In the genomic region with DNA sequence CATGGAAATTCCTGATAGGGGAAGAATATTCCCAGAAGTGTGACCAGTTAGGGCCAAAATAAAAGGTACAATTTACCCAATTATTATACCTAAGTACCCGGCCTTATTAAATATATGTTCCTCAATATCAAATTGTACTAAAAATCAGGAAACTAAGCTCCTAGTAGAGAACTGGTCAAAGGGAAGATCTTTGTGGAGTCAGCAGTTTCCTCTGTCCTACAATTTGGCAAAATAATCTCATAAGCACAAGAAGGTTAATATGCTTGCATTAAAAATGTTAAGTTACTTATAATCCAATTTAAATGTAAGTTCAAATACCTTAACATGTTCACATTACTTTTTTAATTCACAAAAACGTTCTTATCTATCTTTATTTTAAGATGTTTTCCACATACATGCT, we compare ENCODE assay signal across 1 cellular context.
A peak's percentile ranks its signal among the peaks of the same experiment; 100 is the strongest.
TF ChIP-seq lines count a peak whose summit lies in the region.

No MANE protein-coding gene starts in this region.

TF ChIP-seq in K562, 482 proteins besides CTCF, POLR2A, EP300 and RAD21 (continued from another document):
- TF ChIP-seq, protein P1, sequence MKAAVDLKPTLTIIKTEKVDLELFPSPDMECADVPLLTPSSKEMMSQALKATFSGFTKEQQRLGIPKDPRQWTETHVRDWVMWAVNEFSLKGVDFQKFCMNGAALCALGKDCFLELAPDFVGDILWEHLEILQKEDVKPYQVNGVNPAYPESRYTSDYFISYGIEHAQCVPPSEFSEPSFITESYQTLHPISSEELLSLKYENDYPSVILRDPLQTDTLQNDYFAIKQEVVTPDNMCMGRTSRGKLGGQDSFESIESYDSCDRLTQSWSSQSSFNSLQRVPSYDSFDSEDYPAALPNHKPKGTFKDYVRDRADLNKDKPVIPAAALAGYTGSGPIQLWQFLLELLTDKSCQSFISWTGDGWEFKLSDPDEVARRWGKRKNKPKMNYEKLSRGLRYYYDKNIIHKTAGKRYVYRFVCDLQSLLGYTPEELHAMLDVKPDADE (conservative IDR thresholded peaks at IDR 0.05; ENCODE audit: control insufficient read depth, low read depth, low read length) = no peak
- TF ChIP-seq CBX3 (IDR thresholded peaks at IDR 0.05; ENCODE audit: borderline replicate concordance in 1 of 2, low read length in 2 of 2) (no peak), CSDE1 (IDR thresholded peaks at IDR 0.05) (no peak), RFX1 (IDR thresholded peaks at IDR 0.05) (no peak), TAF1 (IDR thresholded peaks at IDR 0.05; ENCODE audit: control insufficient read depth, extremely low read depth, insufficient read depth, low read length, severe bottlenecking) (no peak), CHD4 (IDR thresholded peaks at IDR 0.05; ENCODE audit: insufficient read depth, insufficient replicate concordance, low read depth, low read length, poor library complexity, severe bottlenecking) (no peak), DDX20 (tag; IDR thresholded peaks at IDR 0.05; ENCODE audit: low read depth) (no peak), BHLHE40 (IDR thresholded peaks at IDR 0.05; ENCODE audit: low read length) (no peak), ZNF583 (CRISPR knock-in tag; IDR thresholded peaks at IDR 0.05) (no peak), POLR2AphosphoS5 (IDR thresholded peaks at IDR 0.05; ENCODE audit: control insufficient read depth, insufficient read depth, low read depth, low read length) (no peak), TFAM (CRISPR knock-in tag; conservative IDR thresholded peaks at IDR 0.05) (no peak), CEBPB (tag; IDR thresholded peaks at IDR 0.05) (no peak), MAFK (IDR thresholded peaks at IDR 0.05; ENCODE audit: low read length) (peak; percentile 51; the same call in 1 of the 2 replicates)
- TF ChIP-seq, protein P2, sequence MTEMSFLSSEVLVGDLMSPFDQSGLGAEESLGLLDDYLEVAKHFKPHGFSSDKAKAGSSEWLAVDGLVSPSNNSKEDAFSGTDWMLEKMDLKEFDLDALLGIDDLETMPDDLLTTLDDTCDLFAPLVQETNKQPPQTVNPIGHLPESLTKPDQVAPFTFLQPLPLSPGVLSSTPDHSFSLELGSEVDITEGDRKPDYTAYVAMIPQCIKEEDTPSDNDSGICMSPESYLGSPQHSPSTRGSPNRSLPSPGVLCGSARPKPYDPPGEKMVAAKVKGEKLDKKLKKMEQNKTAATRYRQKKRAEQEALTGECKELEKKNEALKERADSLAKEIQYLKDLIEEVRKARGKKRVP (CRISPR knock-in tag; IDR thresholded peaks at IDR 0.05) = no peak
- TF ChIP-seq, protein P3, sequence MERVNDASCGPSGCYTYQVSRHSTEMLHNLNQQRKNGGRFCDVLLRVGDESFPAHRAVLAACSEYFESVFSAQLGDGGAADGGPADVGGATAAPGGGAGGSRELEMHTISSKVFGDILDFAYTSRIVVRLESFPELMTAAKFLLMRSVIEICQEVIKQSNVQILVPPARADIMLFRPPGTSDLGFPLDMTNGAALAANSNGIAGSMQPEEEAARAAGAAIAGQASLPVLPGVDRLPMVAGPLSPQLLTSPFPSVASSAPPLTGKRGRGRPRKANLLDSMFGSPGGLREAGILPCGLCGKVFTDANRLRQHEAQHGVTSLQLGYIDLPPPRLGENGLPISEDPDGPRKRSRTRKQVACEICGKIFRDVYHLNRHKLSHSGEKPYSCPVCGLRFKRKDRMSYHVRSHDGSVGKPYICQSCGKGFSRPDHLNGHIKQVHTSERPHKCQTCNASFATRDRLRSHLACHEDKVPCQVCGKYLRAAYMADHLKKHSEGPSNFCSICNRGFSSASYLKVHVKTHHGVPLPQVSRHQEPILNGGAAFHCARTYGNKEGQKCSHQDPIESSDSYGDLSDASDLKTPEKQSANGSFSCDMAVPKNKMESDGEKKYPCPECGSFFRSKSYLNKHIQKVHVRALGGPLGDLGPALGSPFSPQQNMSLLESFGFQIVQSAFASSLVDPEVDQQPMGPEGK (CRISPR knock-in tag; IDR thresholded peaks at IDR 0.05; ENCODE audit: borderline replicate concordance) = no peak
- TF ChIP-seq, protein P4, sequence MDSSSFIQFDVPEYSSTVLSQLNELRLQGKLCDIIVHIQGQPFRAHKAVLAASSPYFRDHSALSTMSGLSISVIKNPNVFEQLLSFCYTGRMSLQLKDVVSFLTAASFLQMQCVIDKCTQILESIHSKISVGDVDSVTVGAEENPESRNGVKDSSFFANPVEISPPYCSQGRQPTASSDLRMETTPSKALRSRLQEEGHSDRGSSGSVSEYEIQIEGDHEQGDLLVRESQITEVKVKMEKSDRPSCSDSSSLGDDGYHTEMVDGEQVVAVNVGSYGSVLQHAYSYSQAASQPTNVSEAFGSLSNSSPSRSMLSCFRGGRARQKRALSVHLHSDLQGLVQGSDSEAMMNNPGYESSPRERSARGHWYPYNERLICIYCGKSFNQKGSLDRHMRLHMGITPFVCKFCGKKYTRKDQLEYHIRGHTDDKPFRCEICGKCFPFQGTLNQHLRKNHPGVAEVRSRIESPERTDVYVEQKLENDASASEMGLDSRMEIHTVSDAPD (CRISPR knock-in tag; IDR thresholded peaks at IDR 0.05) = no peak
- TF ChIP-seq, protein P5, sequence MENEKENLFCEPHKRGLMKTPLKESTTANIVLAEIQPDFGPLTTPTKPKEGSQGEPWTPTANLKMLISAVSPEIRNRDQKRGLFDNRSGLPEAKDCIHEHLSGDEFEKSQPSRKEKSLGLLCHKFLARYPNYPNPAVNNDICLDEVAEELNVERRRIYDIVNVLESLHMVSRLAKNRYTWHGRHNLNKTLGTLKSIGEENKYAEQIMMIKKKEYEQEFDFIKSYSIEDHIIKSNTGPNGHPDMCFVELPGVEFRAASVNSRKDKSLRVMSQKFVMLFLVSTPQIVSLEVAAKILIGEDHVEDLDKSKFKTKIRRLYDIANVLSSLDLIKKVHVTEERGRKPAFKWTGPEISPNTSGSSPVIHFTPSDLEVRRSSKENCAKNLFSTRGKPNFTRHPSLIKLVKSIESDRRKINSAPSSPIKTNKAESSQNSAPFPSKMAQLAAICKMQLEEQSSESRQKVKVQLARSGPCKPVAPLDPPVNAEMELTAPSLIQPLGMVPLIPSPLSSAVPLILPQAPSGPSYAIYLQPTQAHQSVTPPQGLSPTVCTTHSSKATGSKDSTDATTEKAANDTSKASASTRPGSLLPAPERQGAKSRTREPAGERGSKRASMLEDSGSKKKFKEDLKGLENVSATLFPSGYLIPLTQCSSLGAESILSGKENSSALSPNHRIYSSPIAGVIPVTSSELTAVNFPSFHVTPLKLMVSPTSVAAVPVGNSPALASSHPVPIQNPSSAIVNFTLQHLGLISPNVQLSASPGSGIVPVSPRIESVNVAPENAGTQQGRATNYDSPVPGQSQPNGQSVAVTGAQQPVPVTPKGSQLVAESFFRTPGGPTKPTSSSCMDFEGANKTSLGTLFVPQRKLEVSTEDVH (IDR thresholded peaks at IDR 0.05; ENCODE audit: low read depth, partially characterized antibody) = no peak
- TF ChIP-seq, protein P6, sequence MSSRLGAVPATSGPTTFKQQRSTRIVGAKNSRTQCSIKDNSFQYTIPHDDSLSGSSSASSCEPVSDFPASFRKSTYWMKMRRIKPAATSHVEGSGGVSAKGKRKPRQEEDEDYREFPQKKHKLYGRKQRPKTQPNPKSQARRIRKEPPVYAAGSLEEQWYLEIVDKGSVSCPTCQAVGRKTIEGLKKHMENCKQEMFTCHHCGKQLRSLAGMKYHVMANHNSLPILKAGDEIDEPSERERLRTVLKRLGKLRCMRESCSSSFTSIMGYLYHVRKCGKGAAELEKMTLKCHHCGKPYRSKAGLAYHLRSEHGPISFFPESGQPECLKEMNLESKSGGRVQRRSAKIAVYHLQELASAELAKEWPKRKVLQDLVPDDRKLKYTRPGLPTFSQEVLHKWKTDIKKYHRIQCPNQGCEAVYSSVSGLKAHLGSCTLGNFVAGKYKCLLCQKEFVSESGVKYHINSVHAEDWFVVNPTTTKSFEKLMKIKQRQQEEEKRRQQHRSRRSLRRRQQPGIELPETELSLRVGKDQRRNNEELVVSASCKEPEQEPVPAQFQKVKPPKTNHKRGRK (tag; IDR thresholded peaks at IDR 0.05) = no peak
